26 cellular contexts compared by ENCODE assay signal in genomic region chr4:97662133-97662532, GRCh38.
"Had no signal": no experiment of that assay in that cellular context is flagged by ENCODE, and none has a peak within 500 bp of the region (broad histone marks: within the 10 kb centered on the region; RNA-seq: fewer than 3 reads in every experiment).

No MANE protein-coding gene starts in this region.

- H3K27ac Mint-ChIP-seq: activated CD4-positive, alpha-beta memory T cell treated with anti-CD3 and anti-CD28 coated beads, Interleukin-2, amount 10 ng/mL, durations not matched to agents 7 days and 5 days; activated CD4-positive, alpha-beta T cell treated with anti-CD3 and anti-CD28 coated beads, Interleukin-2, amount 10 ng/mL, durations not matched to agents 7 days and 5 days; activated naive CD4-positive, alpha-beta T cell treated with anti-CD3 and anti-CD28 coated beads for 36 hours; activated naive CD4-positive, alpha-beta T cell treated with anti-CD3 and anti-CD28 coated beads, Interleukin-2, amount 50 U/mL, for 24 hours; activated naive CD8-positive, alpha-beta T cell treated with anti-CD3 and anti-CD28 coated beads for 36 hours; activated naive CD8-positive, alpha-beta T cell treated with anti-CD3 and anti-CD28 coated beads, Interleukin-2, amount 50 U/mL, for 24 hours; activated T-helper 1 cell treated with anti-CD3 and anti-CD28 coated beads, Interleukin-12 subunit alpha, Interleukin-12 subunit beta, Interleukin-2, Interleukin-4 antibody, amounts not matched to agents 30 ng/mL and 10 ng/mL and 1 ng/mL, durations not matched to agents 14 hours and 24 hours and 36 hours; activated T-helper 2 cell treated with anti-CD3 and anti-CD28 coated beads, Interferon-gamma antibody, Interleukin-2, Interleukin-4, amounts not matched to agents 10 μg/mL and 5 μg/mL and 100 μg/mL, durations not matched to agents 14 hours and 24 hours and 36 hours; brain; WTC11 had no signal

- DNase-seq: activated CD4-positive, alpha-beta memory T cell treated with anti-CD3 and anti-CD28 coated beads, Interleukin-2, amount 10 ng/mL, durations not matched to agents 7 days and 5 days; activated CD4-positive, alpha-beta T cell treated with anti-CD3 and anti-CD28 coated beads for 1 hour; activated CD4-positive, alpha-beta T cell treated with anti-CD3 and anti-CD28 coated beads for 4 hours; activated CD4-positive, alpha-beta T cell treated with anti-CD3 and anti-CD28 coated beads, Interleukin-2, amount 10 ng/mL, durations not matched to agents 7 days and 5 days; activated CD4-positive, alpha-beta T cell treated with anti-CD3 and anti-CD28 coated beads, Interleukin-2, amount 50 U/mL, for 4 hours; activated effector memory CD4-positive, alpha-beta T cell treated with anti-CD3 and anti-CD28 coated beads, Interleukin-2, amount 50 U/mL, for 16 hours; activated naive CD4-positive, alpha-beta T cell treated with anti-CD3 and anti-CD28 coated beads for 36 hours; activated naive CD8-positive, alpha-beta T cell treated with anti-CD3 and anti-CD28 coated beads for 36 hours; activated naive CD8-positive, alpha-beta T cell treated with anti-CD3 and anti-CD28 coated beads, Interleukin-2, amount 50 U/mL, for 24 hours; activated T-cell treated with anti-CD3 and anti-CD28 coated beads, Interleukin-2, amount 50 U/mL, for 48 hours; caudate nucleus; cortex of kidney; dermis blood vessel endothelial cell; effector CD4-positive, alpha-beta T cell; foreskin melanocyte; hippocampal formation; T-helper 2 cell had no signal

- H3K27me3 Mint-ChIP-seq: activated CD4-positive, alpha-beta memory T cell treated with anti-CD3 and anti-CD28 coated beads, Interleukin-2, amount 10 ng/mL, durations not matched to agents 7 days and 5 days; activated CD4-positive, alpha-beta T cell treated with anti-CD3 and anti-CD28 coated beads, Interleukin-2, amount 10 ng/mL, durations not matched to agents 7 days and 5 days; activated naive CD4-positive, alpha-beta T cell treated with anti-CD3 and anti-CD28 coated beads, Interleukin-2, amount 50 U/mL, for 24 hours; activated naive CD8-positive, alpha-beta T cell treated with anti-CD3 and anti-CD28 coated beads for 36 hours; activated naive CD8-positive, alpha-beta T cell treated with anti-CD3 and anti-CD28 coated beads, Interleukin-2, amount 50 U/mL, for 24 hours had no signal

- H3K4me1 Mint-ChIP-seq: activated CD4-positive, alpha-beta memory T cell treated with anti-CD3 and anti-CD28 coated beads, Interleukin-2, amount 10 ng/mL, durations not matched to agents 7 days and 5 days; activated CD4-positive, alpha-beta T cell treated with anti-CD3 and anti-CD28 coated beads, Interleukin-2, amount 10 ng/mL, durations not matched to agents 7 days and 5 days; activated naive CD4-positive, alpha-beta T cell treated with anti-CD3 and anti-CD28 coated beads, Interleukin-2, amount 50 U/mL, for 24 hours; activated naive CD8-positive, alpha-beta T cell treated with anti-CD3 and anti-CD28 coated beads for 36 hours; activated naive CD8-positive, alpha-beta T cell treated with anti-CD3 and anti-CD28 coated beads, Interleukin-2, amount 50 U/mL, for 24 hours; brain; WTC11 had no signal

- H3K36me3 ChIP-seq: ascending aorta, gastroesophageal sphincter had no signal

- H3K9me3 Mint-ChIP-seq: activated naive CD4-positive, alpha-beta T cell treated with anti-CD3 and anti-CD28 coated beads, Interleukin-2, amount 50 U/mL, for 24 hours; activated naive CD8-positive, alpha-beta T cell treated with anti-CD3 and anti-CD28 coated beads for 36 hours; activated T-helper 1 cell treated with anti-CD3 and anti-CD28 coated beads, Interleukin-12 subunit alpha, Interleukin-12 subunit beta, Interleukin-2, Interleukin-4 antibody, amounts not matched to agents 30 ng/mL and 10 ng/mL and 1 ng/mL, durations not matched to agents 14 hours and 24 hours and 36 hours had no signal

- ATAC-seq: activated naive CD8-positive, alpha-beta T cell treated with anti-CD3 and anti-CD28 coated beads, Interleukin-2, amount 50 U/mL, for 24 hours; esophagus mucosa; gastroesophageal sphincter; WTC11 had no signal

- H3K27me3 ChIP-seq: ascending aorta, gastroesophageal sphincter had no signal

- H3K9me3 ChIP-seq: ascending aorta, gastroesophageal sphincter had no signal

- H3K36me3 Mint-ChIP-seq: activated naive CD4-positive, alpha-beta T cell treated with anti-CD3 and anti-CD28 coated beads, Interleukin-2, amount 50 U/mL, for 24 hours; activated naive CD8-positive, alpha-beta T cell treated with anti-CD3 and anti-CD28 coated beads for 36 hours; brain had no signal

- H3K4me1 ChIP-seq: ascending aorta, gastroesophageal sphincter had no signal

- H3K4me3 Mint-ChIP-seq: activated CD4-positive, alpha-beta memory T cell treated with anti-CD3 and anti-CD28 coated beads, Interleukin-2, amount 10 ng/mL, durations not matched to agents 7 days and 5 days; activated CD4-positive, alpha-beta T cell treated with anti-CD3 and anti-CD28 coated beads, Interleukin-2, amount 10 ng/mL, durations not matched to agents 7 days and 5 days; activated naive CD4-positive, alpha-beta T cell treated with anti-CD3 and anti-CD28 coated beads for 36 hours; activated naive CD4-positive, alpha-beta T cell treated with anti-CD3 and anti-CD28 coated beads, Interleukin-2, amount 50 U/mL, for 24 hours; activated naive CD8-positive, alpha-beta T cell treated with anti-CD3 and anti-CD28 coated beads for 36 hours; activated naive CD8-positive, alpha-beta T cell treated with anti-CD3 and anti-CD28 coated beads, Interleukin-2, amount 50 U/mL, for 24 hours; activated T-helper 1 cell treated with anti-CD3 and anti-CD28 coated beads, Interleukin-12 subunit alpha, Interleukin-12 subunit beta, Interleukin-2, Interleukin-4 antibody, amounts not matched to agents 30 ng/mL and 10 ng/mL and 1 ng/mL, durations not matched to agents 14 hours and 24 hours and 36 hours; brain; WTC11 had no signal

- H3K27ac ChIP-seq: ascending aorta, gastroesophageal sphincter, VCaP had no signal

- H3K4me3 ChIP-seq: ascending aorta, gastroesophageal sphincter had no signal
